8 cellular contexts compared by ENCODE assay signal in genomic region chr19:58361900-58362271, GRCh38. TPM values are rescaled to one million over a fixed set of nuclear protein-coding genes. Genes with fewer than 3 reads are reported as not detected.
DNase-seq lines count a peak whose midpoint lies in the region; ATAC-seq and TF ChIP-seq lines count a peak whose summit lies in the region.

No MANE protein-coding gene starts in this region.

- H3K27me3 ChIP-seq in left lung: peaks cover 6 to 11% of the 10 kb centered on the region in 2 donors

- in situ Hi-C loops in T47D (cut with HindIII; ENCODE audit: low pct_unique_long_range_greater_than_20kb, low sequenced_read_pairs): no loop called here

- H3K36me3 ChIP-seq in SK-N-MC (ENCODE audit: insufficient read depth, low read length) (no peaks in the 10 kb centered on the region), left lung (no peaks in the 10 kb centered on the region)

- H3K9me3 ChIP-seq in SK-N-MC (ENCODE audit: low read depth, low read length) (no peaks in the 10 kb centered on the region), left lung (no peaks in the 10 kb centered on the region)

- H3K27ac ChIP-seq in SK-N-MC: peak overlapping the region; percentile 92
- peak overlapping the region; percentile 93 to 94 for H3K27ac ChIP-seq in left lung

- no peak for DNase-seq in AG04449 (ENCODE audit: low read depth, low spot score)
- no peak for DNase-seq in SK-N-MC (ENCODE audit: low read depth, low spot score)
- peak; percentile 58 to 86 for DNase-seq in T47D (ENCODE audit: low read depth in 1 of 2, low spot score in 1 of 2)
- DNase-seq in left lung: peak; percentile 56 to 84
- DNase-seq in stimulated activated CD8-positive, alpha-beta memory T cell treated with anti-CD3 and anti-CD28 coated beads, Interleukin-4, amount 100 ng/mL, for 48 hours: peak; percentile 76
- DNase-seq in dedifferentiated amniotic fluid mesenchymal stem cell (ENCODE audit: extremely low spot score): no peak

- TF ChIP-seq CTCF in AG04449 (IDR thresholded peaks at IDR 0.05; ENCODE audit: insufficient read depth, low read length, missing control alignments): no peak
- TF ChIP-seq CTCF in left lung (IDR thresholded peaks at IDR 0.05): no peak

- peak overlapping the region; percentile 99 for H3K9ac ChIP-seq in SK-N-MC (ENCODE audit: insufficient read length)

- peak overlapping the region; percentile 67 for H3K4me3 ChIP-seq in AG04449 (ENCODE audit: low read depth, low read length)
- H3K4me3 ChIP-seq in SK-N-MC: peak overlapping the region; percentile 100
- peak overlapping the region; percentile 70 to 72 for H3K4me3 ChIP-seq in left lung

- POLR2A ChIA-PET in AG04449 (lab: Yijun Ruan, JAX): interaction anchor here (0.7 to 1.4 kb wide), 6 partner anchors 10 to 198 kb away, joined by 3 to 22 read pairs (median 3); partner anchors contain the start of gene ZSCAN22

- ATAC-seq in GM18511 (IDR thresholded peaks at IDR 0.05; ENCODE audit: unreplicated experiment) (peak; percentile 5), HG03520 (IDR thresholded peaks at IDR 0.05; ENCODE audit: unreplicated experiment) (peak; percentile 13), left lung (peak; percentile 23)

- peaks cover 4 to 25% of the 10 kb centered on the region in 2 donors for H3K4me1 ChIP-seq in left lung

- CTCF ChIA-PET in AG04449 (lab: Yijun Ruan, JAX): interaction anchor here (1.3 to 1.4 kb wide), 2 partner anchors 12 to 13 kb away, joined by 3 to 4 read pairs; no protein-coding TSS in a partner anchor

- intact Hi-C loops in left lung (cut with DNase I): no loop called here

RNA-seq across cellular contexts. Expression of gene ZNF497, which starts 0.7 kb away (rescaled TPM):
- 1 to 10 TPM in 1 of 2 donors, under 1 TPM in 1; 0.76 to 1.2 TPM for total RNA-seq in left lung

RNA-seq across cellular contexts. Expression of gene A1BG, which starts 8.6 kb away (rescaled TPM):
- total RNA-seq in left lung: 10 to 100 TPM in 1 of 2 donors, 1 to 10 TPM in 1; 9.8 to 10.2 TPM

RNA-seq across cellular contexts. Expression of gene ZNF837, which starts 18.9 kb away (rescaled TPM):
- 1 to 10 TPM; 1.7 to 2.1 TPM for total RNA-seq in left lung

RNA-seq across cellular contexts. Expression of gene RPS5, which starts 25.2 kb away (rescaled TPM):
- total RNA-seq in left lung: 1,000 to 10,000 TPM in 1 of 2 donors, 100 to 1,000 TPM in 1; 842 to 1,045 TPM

RNA-seq across cellular contexts. Expression of gene RNF225, which starts 33.6 kb away (rescaled TPM):
- 1 to 10 TPM; 1.9 to 3.2 TPM for total RNA-seq in left lung

Comparison
In these comparisons a context has a peak if more than half of its experiments do, and no peak if none do; other contexts are left out.
1. DNase-seq: peak in T47D (2 of 2), left lung (2 of 2) and stimulated activated CD8-positive, alpha-beta memory T cell treated with anti-CD3 and anti-CD28 coated beads, Interleukin-4, amount 100 ng/mL, for 48 hours (single experiment); none in AG04449 (single experiment), SK-N-MC (single experiment) and dedifferentiated amniotic fluid mesenchymal stem cell (single experiment).
2. Peak in every context shown above with its lines, with median percentiles within 50 percentile points of each other: H3K4me3 ChIP-seq and ATAC-seq.